9 cellular contexts compared by ENCODE assay signal in the genomic region with DNA sequence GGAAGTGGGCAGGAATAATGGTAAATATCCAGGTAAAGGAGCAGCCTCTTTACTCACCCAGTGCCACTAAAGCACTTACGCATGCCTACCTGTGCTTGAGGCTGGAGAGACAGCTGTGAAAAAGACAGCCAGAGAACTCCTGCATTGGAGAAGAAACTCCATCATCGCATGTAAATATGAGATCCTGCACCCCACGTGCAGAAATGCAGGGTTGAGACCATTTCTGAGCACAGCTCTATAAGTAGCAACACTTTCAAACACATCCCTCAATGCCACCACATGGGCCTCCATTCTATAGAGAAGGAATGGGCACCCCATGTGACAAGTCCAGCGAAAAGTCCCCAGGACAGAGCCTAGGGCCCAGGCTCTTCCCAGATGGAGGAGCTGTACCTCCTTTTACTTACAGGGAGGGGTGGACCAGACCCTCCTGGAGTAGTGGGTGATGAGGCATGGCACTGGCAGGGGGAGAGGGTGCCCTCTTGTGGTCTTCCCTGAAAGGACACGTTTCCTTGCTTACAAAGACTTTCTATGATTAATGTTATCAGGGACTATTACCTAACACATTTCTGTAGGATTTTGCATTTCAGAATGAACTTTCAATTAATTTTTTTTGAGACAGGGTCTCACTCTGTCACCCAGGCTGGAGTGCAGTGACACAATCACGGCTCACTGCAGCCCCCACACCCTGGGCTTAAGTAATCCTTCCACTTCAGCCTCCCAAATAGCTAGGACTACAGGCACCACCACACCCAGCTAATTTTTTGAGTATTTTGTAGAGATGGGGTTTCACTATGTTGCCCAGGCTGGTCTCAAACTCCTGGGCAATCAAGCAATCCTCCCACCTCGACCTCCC. TPM values are rescaled to one million over a fixed set of nuclear protein-coding genes. Genes with fewer than 3 reads are reported as not detected.
DNase-seq lines count a peak whose midpoint lies in the region; ATAC-seq lines count a peak whose summit lies in the region.
"Had no signal": no experiment of that assay in that cellular context is flagged by ENCODE, and none has a peak within 500 bp of the region (broad histone marks: within the 10 kb centered on the region; RNA-seq: fewer than 3 reads in every experiment).

No MANE protein-coding gene starts in this region.

- H3K9me3 ChIP-seq in MG63: no peaks in the 10 kb centered on the region

- H3K36me3 Mint-ChIP-seq in immature natural killer cell: no peaks in the 10 kb centered on the region
- H3K36me3 Mint-ChIP-seq: activated naive CD8-positive, alpha-beta T cell had no signal

- no peaks in the 10 kb centered on the region for H3K27me3 ChIP-seq in MG63

- no peaks in the 10 kb centered on the region for H3K36me3 ChIP-seq in MG63

- H3K4me1 Mint-ChIP-seq in immature natural killer cell: peaks cover 16 to 18% of the 10 kb centered on the region in 2 donors

- H3K27ac Mint-ChIP-seq in immature natural killer cell: no peak overlapping the region
- H3K27ac Mint-ChIP-seq: activated naive CD8-positive, alpha-beta T cell had no signal

- ATAC-seq in HG03175 (IDR thresholded peaks at IDR 0.05; ENCODE audit: unreplicated experiment) (no peak), HG02981 (IDR thresholded peaks at IDR 0.05; ENCODE audit: unreplicated experiment) (no peak)

- H3K4me3 ChIP-seq in MG63: no peak overlapping the region

- peaks cover 2 to 10% (median 5%) of the 10 kb centered on the region in 3 donors for H3K27me3 Mint-ChIP-seq in immature natural killer cell (ENCODE audit: low read depth in 3 of 3)
- H3K27me3 Mint-ChIP-seq: activated naive CD8-positive, alpha-beta T cell had no signal

- H3K9me3 Mint-ChIP-seq in immature natural killer cell: no peaks in the 10 kb centered on the region

- no peak overlapping the region for H3K4me3 Mint-ChIP-seq in immature natural killer cell
- H3K4me3 Mint-ChIP-seq: activated naive CD8-positive, alpha-beta T cell had no signal

- DNase-seq in GM03348 (ENCODE audit: low spot score) (peak; percentile 86), MG63 (peak; percentile 49), T-helper 9 cell (peak; percentile 29), astrocyte of the hippocampus (ENCODE audit: low read depth, low spot score) (peak; percentile 84), immature natural killer cell (peak in 2 of 3 donors; percentile 19 to 29)
- DNase-seq in stimulated activated CD4-positive, alpha-beta T cell treated with anti-CD3 and anti-CD28 coated beads, Interleukin-2, amount 100 ng/mL, for 24 hours: peak; percentile 67 to 69

RNA-seq across cellular contexts. Expression of a gene that starts 55.3 kb away (rescaled TPM):
- not detected in 2 replicates for total RNA-seq in MG63 (2014; rRNA removed; shearing (Covaris generic); ENCODE audit: low replicate concordance)
- not detected for polyA plus RNA-seq in immature natural killer cell

Comparison
In these comparisons a context has a peak if more than half of its experiments do, and no peak if none do; other contexts are left out.
1. DNase-seq: peak in every context shown above with its lines; median percentile 86 in GM03348; 84 in astrocyte of the hippocampus; 68 in stimulated activated CD4-positive, alpha-beta T cell treated with anti-CD3 and anti-CD28 coated beads, Interleukin-2, amount 100 ng/mL, for 24 hours; 49 in MG63; 29 in T-helper 9 cell; 24 in immature natural killer cell.